Comparison of ENCODE assay signal across 20 cellular contexts in genomic region chr9:71637433-71637832, GRCh38.
A peak's percentile ranks its signal among the peaks of the same experiment; 100 is the strongest.
DNase-seq lines count a peak whose midpoint lies in the region; ATAC-seq, FAIRE-seq and TF ChIP-seq lines count a peak whose summit lies in the region.
"Had no signal": no experiment of that assay in that cellular context is flagged by ENCODE, and none has a peak within 500 bp of the region (broad histone marks: within the 10 kb centered on the region; RNA-seq: fewer than 3 reads in every experiment).

No MANE protein-coding gene starts in this region.

- TF ChIP-seq POLR2A in upper lobe of left lung (IDR thresholded peaks at IDR 0.05) (no peak), GM12892 (IDR thresholded peaks at IDR 0.05; ENCODE audit: low read depth, low read length) (no peak)

- H3K27me3 ChIP-seq in left ventricle myocardium inferior (ENCODE audit: low read depth): no peaks in the 10 kb centered on the region
- no peaks in the 10 kb centered on the region for H3K27me3 ChIP-seq in lower lobe of right lung (ENCODE audit: low read depth)
- H3K27me3 ChIP-seq in upper lobe of left lung: no peaks in the 10 kb centered on the region
- H3K27me3 ChIP-seq in SJCRH30: no peaks in the 10 kb centered on the region
- H3K27me3 ChIP-seq: BLaER1 treated with 17β-estradiol and CSF1 and Interleukin-3, amounts not matched to agents 10 nM and 100 nM had no signal

- no peaks in the 10 kb centered on the region for H3K36me3 ChIP-seq in left ventricle myocardium inferior
- H3K36me3 ChIP-seq in lower lobe of right lung: no peaks in the 10 kb centered on the region
- H3K36me3 ChIP-seq in upper lobe of left lung: no peaks in the 10 kb centered on the region
- no peaks in the 10 kb centered on the region for H3K36me3 ChIP-seq in SJCRH30
- H3K36me3 ChIP-seq: BLaER1 treated with 17β-estradiol and CSF1 and Interleukin-3, amounts not matched to agents 10 nM and 100 nM had no signal

- 62 to 65% methylated on average over 1 of the region's 1 CpG for WGBS in upper lobe of left lung, 2 donors

- no peak for TF ChIP-seq EP300 in upper lobe of left lung (IDR thresholded peaks at IDR 0.05)

- ATAC-seq in Right ventricle myocardium inferior (no peak), lower lobe of right lung (no peak), upper lobe of left lung (ENCODE audit: low FRiP score in 2 of 2) (no peak)

- no peak overlapping the region for H3K4me3 ChIP-seq in left ventricle myocardium inferior
- no peak overlapping the region for H3K4me3 ChIP-seq in lower lobe of right lung
- no peak overlapping the region for H3K4me3 ChIP-seq in upper lobe of left lung
- no peak overlapping the region for H3K4me3 ChIP-seq in SJCRH30
- H3K4me3 ChIP-seq: BLaER1 treated with 17β-estradiol and CSF1 and Interleukin-3, amounts not matched to agents 10 nM and 100 nM had no signal

- FAIRE-seq in GM12892 (lab: Jason Lieb, UNC): no peak
- FAIRE-seq: GM12891, HTR-8/SVneo had no signal

- H3K9me3 ChIP-seq in left ventricle myocardium inferior (replicated peaks) (no peaks in the 10 kb centered on the region), lower lobe of right lung (no peaks in the 10 kb centered on the region), upper lobe of left lung (no peaks in the 10 kb centered on the region), SJCRH30 (replicated peaks) (no peaks in the 10 kb centered on the region)
- H3K9me3 ChIP-seq: BLaER1 treated with 17β-estradiol and CSF1 and Interleukin-3, amounts not matched to agents 10 nM and 100 nM had no signal

- H3K27ac ChIP-seq in left ventricle myocardium inferior (replicated peaks): peak overlapping the region; percentile 76
- peak overlapping the region; percentile 68 for H3K27ac ChIP-seq in lower lobe of right lung
- H3K27ac ChIP-seq in upper lobe of left lung: peak overlapping the region in 3 of 4 donors; percentile 33 to 84 (median 47)
- H3K27ac ChIP-seq in SJCRH30: no peak overlapping the region

- TF ChIP-seq CTCF in left ventricle myocardium inferior (IDR thresholded peaks at IDR 0.05; ENCODE audit: borderline replicate concordance): no peak
- no peak for TF ChIP-seq CTCF in lower lobe of right lung (IDR thresholded peaks at IDR 0.05)
- no peak for TF ChIP-seq CTCF in upper lobe of left lung (IDR thresholded peaks at IDR 0.05)

- DNase-seq in left ventricle myocardium inferior (no peak), Right ventricle myocardium inferior (ENCODE audit: missing footprints) (no peak), OCI-M1 (lab: John Stamatoyannopoulos, UW) (peak; percentile 55), lower lobe of right lung (no peak), upper lobe of left lung (no peak), SJCRH30 (no peak), GM12892 (ENCODE audit: insufficient read length) (no peak), inferior parietal cortex (ENCODE audit: extremely low spot score) (no peak)
- DNase-seq: CD8-positive, alpha-beta memory T cell; HFFc6; NCI-H1105; NCI-H2081; NCI-H2171 treated with DMSO at 0.1 percent for 48 hours; NCI-H446 treated with DMSO at 0.1 percent for 48 hours; NCI-H748 treated with DMSO at 0.1 percent for 48 hours; NK-92 treated with Interleukin-12 subunit alpha and Interleukin-12 subunit beta, amount 100 ng/mL, for 24 hours; SHP77 had no signal

- intact Hi-C loops in left ventricle myocardium inferior (cut with micrococcal nuclease): no loop called here
- intact Hi-C loops in Right ventricle myocardium inferior (cut with DNase I): no loop called here
- intact Hi-C loops in lower lobe of right lung (cut with DNase I): no loop called here

- H3K4me1 ChIP-seq in left ventricle myocardium inferior (peaks cover 18% of the 10 kb centered on the region), lower lobe of right lung (peaks cover 20% of the 10 kb centered on the region), upper lobe of left lung (peaks cover 0 to 20% (median 9%) of the 10 kb centered on the region in 4 donors), SJCRH30 (no peaks in the 10 kb centered on the region)
